8 cellular contexts compared by ENCODE assay signal in genomic region chr7:100130608-100131453, GRCh38. TPM values are rescaled to one million over a fixed set of nuclear protein-coding genes. Genes with fewer than 3 reads are reported as not detected.
DNase-seq lines count a peak whose midpoint lies in the region; ATAC-seq, FAIRE-seq and TF ChIP-seq lines count a peak whose summit lies in the region.

No MANE protein-coding gene starts in this region.

- peaks cover 12% of the 10 kb centered on the region for H3K36me3 Mint-ChIP-seq in activated CD8-positive, alpha-beta T cell treated with anti-CD3 and anti-CD28 coated beads, Interleukin-2, amount 10 ng/mL, durations not matched to agents 7 days and 5 days (ENCODE audit: low read depth)
- peaks cover 21% of the 10 kb centered on the region for H3K36me3 Mint-ChIP-seq in effector memory CD8-positive, alpha-beta T cell (ENCODE audit: insufficient read depth)

- POLR2A ChIA-PET in AG04450 (lab: Yijun Ruan, JAX), result no interaction called here
- POLR2A ChIA-PET in activated CD8-positive, alpha-beta T cell treated with anti-CD3 and anti-CD28 coated beads, Interleukin-2, amount 10 ng/mL, durations not matched to agents 7 days and 5 days (lab: Charles Lee), result interaction anchor here (0.6 to 1.7 kb wide), 5 partner anchors 17 to 89 kb away, joined by 3 to 12 read pairs (median 4); partner anchors contain the start of genes AP4M1, MCM7 and PVRIG

- peak overlapping the region; percentile 18 for H3K4me3 Mint-ChIP-seq in activated CD8-positive, alpha-beta T cell treated with anti-CD3 and anti-CD28 coated beads, Interleukin-2, amount 10 ng/mL, durations not matched to agents 7 days and 5 days
- H3K4me3 Mint-ChIP-seq in effector memory CD8-positive, alpha-beta T cell, result peak overlapping the region in 1 of 2 donors; percentile 24

- H3K4me1 Mint-ChIP-seq in activated CD8-positive, alpha-beta T cell treated with anti-CD3 and anti-CD28 coated beads, Interleukin-2, amount 10 ng/mL, durations not matched to agents 7 days and 5 days (ENCODE audit: low read depth), result peaks cover 36% of the 10 kb centered on the region
- peaks cover 13 to 19% of the 10 kb centered on the region in 2 donors for H3K4me1 Mint-ChIP-seq in effector memory CD8-positive, alpha-beta T cell (ENCODE audit: low read depth in 2 of 2)

- DNase-seq in AG04450 (ENCODE audit: low read depth, low spot score), result no peak
- DNase-seq in GM19239 (ENCODE audit: insufficient read length, low spot score), result peak; percentile 52
- peak; percentile 27 for DNase-seq in NCI-H510A treated with DMSO at 0.1 percent for 48 hours (lab: John Stamatoyannopoulos, UW)
- DNase-seq in activated CD8-positive, alpha-beta T cell treated with anti-CD3 and anti-CD28 coated beads, Interleukin-2, amount 10 ng/mL, durations not matched to agents 7 days and 5 days, result peak; percentile 91
- peak; percentile 87 to 90 (median 88) for DNase-seq in effector memory CD8-positive, alpha-beta T cell
- peak; percentile 93 for DNase-seq in mesenteric fat pad (ENCODE audit: low spot score)
- DNase-seq in stimulated activated CD8-positive, alpha-beta memory T cell treated with anti-CD3 and anti-CD28 coated beads, Interleukin-2, amount 100 ng/mL, for 48 hours (ENCODE audit: low read depth in 2 of 2), result peak; percentile 71 to 77

- ATAC-seq in activated CD8-positive, alpha-beta T cell treated with anti-CD3 and anti-CD28 coated beads, Interleukin-2, amount 10 ng/mL, durations not matched to agents 7 days and 5 days, result peak; percentile 20
- no peak for ATAC-seq in effector memory CD8-positive, alpha-beta T cell (replicated peaks)
- no peak for ATAC-seq in HG02852 (IDR thresholded peaks at IDR 0.05; ENCODE audit: unreplicated experiment)

- no peaks in the 10 kb centered on the region for H3K27me3 ChIP-seq in AG04450 (ENCODE audit: control insufficient read depth, insufficient read depth, low read length)

- H3K27ac ChIP-seq in AG04450 (ENCODE audit: low read depth, low read length), result no peak overlapping the region

- no peak for FAIRE-seq in GM19239 (lab: Jason Lieb, UNC)

- H3K9me3 ChIP-seq in AG04450 (ENCODE audit: control insufficient read depth, insufficient read depth, low read length), result no peaks in the 10 kb centered on the region

- no peaks in the 10 kb centered on the region for H3K27me3 Mint-ChIP-seq in activated CD8-positive, alpha-beta T cell treated with anti-CD3 and anti-CD28 coated beads, Interleukin-2, amount 10 ng/mL, durations not matched to agents 7 days and 5 days (ENCODE audit: low read depth)
- H3K27me3 Mint-ChIP-seq in effector memory CD8-positive, alpha-beta T cell, result peaks cover 0 to 4% of the 10 kb centered on the region in 2 donors

- CTCF ChIA-PET in AG04450 (lab: Charles Lee), result interaction anchor here (0.6 to 5.4 kb wide), 30 partner anchors 8 to 827 kb away, joined by 3 to 65 read pairs (median 5); partner anchors contain the start of genes AP4M1, GAL3ST4, GPC2 and LAMTOR4
- CTCF ChIA-PET in activated CD8-positive, alpha-beta T cell treated with anti-CD3 and anti-CD28 coated beads, Interleukin-2, amount 10 ng/mL, durations not matched to agents 7 days and 5 days (lab: Charles Lee), result interaction anchor here (0.7 to 11.3 kb wide), 22 partner anchors 11 to 277 kb away, joined by 3 to 200 read pairs (median 6); partner anchors contain the start of genes AP4M1, CNPY4, LAMTOR4 and MCM7

- no peaks in the 10 kb centered on the region for H3K9me3 Mint-ChIP-seq in activated CD8-positive, alpha-beta T cell treated with anti-CD3 and anti-CD28 coated beads, Interleukin-2, amount 10 ng/mL, durations not matched to agents 7 days and 5 days (ENCODE audit: insufficient read depth)
- no peaks in the 10 kb centered on the region for H3K9me3 Mint-ChIP-seq in effector memory CD8-positive, alpha-beta T cell

- TF ChIP-seq CTCF in AG04450 (IDR thresholded peaks at IDR 0.05; ENCODE audit: low read depth, low read length), result peak; percentile 79

- no peak overlapping the region for H3K27ac Mint-ChIP-seq in activated CD8-positive, alpha-beta T cell treated with anti-CD3 and anti-CD28 coated beads, Interleukin-2, amount 10 ng/mL, durations not matched to agents 7 days and 5 days
- H3K27ac Mint-ChIP-seq in effector memory CD8-positive, alpha-beta T cell, result peak overlapping the region in 1 of 2 donors; percentile 84

- H3K4me3 ChIP-seq in AG04450 (ENCODE audit: low read depth, low read length), result peak overlapping the region; percentile 0; the same call in 1 of the 2 replicates

RNA-seq across cellular contexts. Expression of gene MBLAC1, which starts 4.1 kb away (rescaled TPM):
- polyA plus RNA-seq in AG04450 (2011; rRNA removed), result 0.55 and 0.56 TPM in 2 replicates
- polyA minus RNA-seq in AG04450 (2011; rRNA and poly(A)+ RNA removed), result 0.41 and 0.61 TPM in 2 replicates
- total RNA-seq in activated CD8-positive, alpha-beta T cell treated with anti-CD3 and anti-CD28 coated beads, Interleukin-2, amount 10 ng/mL, durations not matched to agents 7 days and 5 days, result 1 to 10 TPM; 4.3 to 5.7 TPM
- 1.7 TPM for total RNA-seq in mesenteric fat pad

RNA-seq across cellular contexts. Expression of gene CNPY4, which starts 11.4 kb away (rescaled TPM):
- polyA plus RNA-seq in AG04450 (2011; rRNA removed), result 26.3 and 29.7 TPM in 2 replicates
- 11.5 and 16.5 TPM in 2 replicates for polyA minus RNA-seq in AG04450 (2011; rRNA and poly(A)+ RNA removed)
- 10 to 100 TPM; 32.4 to 35.5 TPM for total RNA-seq in activated CD8-positive, alpha-beta T cell treated with anti-CD3 and anti-CD28 coated beads, Interleukin-2, amount 10 ng/mL, durations not matched to agents 7 days and 5 days
- 9.2 TPM for total RNA-seq in mesenteric fat pad

RNA-seq across cellular contexts. Expression of gene TAF6, which starts 11.7 kb away (rescaled TPM):
- polyA plus RNA-seq in AG04450 (2011; rRNA removed), result 28.2 and 31.2 TPM in 2 replicates
- polyA minus RNA-seq in AG04450 (2011; rRNA and poly(A)+ RNA removed), result 36.5 and 42.4 TPM in 2 replicates
- 10 to 100 TPM; 74.6 to 81.0 TPM for total RNA-seq in activated CD8-positive, alpha-beta T cell treated with anti-CD3 and anti-CD28 coated beads, Interleukin-2, amount 10 ng/mL, durations not matched to agents 7 days and 5 days
- total RNA-seq in mesenteric fat pad, result 27.7 TPM

RNA-seq across cellular contexts. Expression of gene LAMTOR4, which starts 17.9 kb away (rescaled TPM):
- 122 and 160 TPM in 2 replicates for polyA plus RNA-seq in AG04450 (2011; rRNA removed)
- polyA minus RNA-seq in AG04450 (2011; rRNA and poly(A)+ RNA removed), result 30.8 and 37.4 TPM in 2 replicates
- 100 to 1,000 TPM; 134 to 143 TPM for total RNA-seq in activated CD8-positive, alpha-beta T cell treated with anti-CD3 and anti-CD28 coated beads, Interleukin-2, amount 10 ng/mL, durations not matched to agents 7 days and 5 days
- 112 TPM for total RNA-seq in mesenteric fat pad

RNA-seq across cellular contexts. Expression of gene TRAPPC14, which starts 27.7 kb away (rescaled TPM):
- 3.5 and 6.2 TPM in 2 replicates for polyA plus RNA-seq in AG04450 (2011; rRNA removed)
- 5.3 and 11.4 TPM in 2 replicates for polyA minus RNA-seq in AG04450 (2011; rRNA and poly(A)+ RNA removed)
- total RNA-seq in activated CD8-positive, alpha-beta T cell treated with anti-CD3 and anti-CD28 coated beads, Interleukin-2, amount 10 ng/mL, durations not matched to agents 7 days and 5 days, result 10 to 100 TPM; 42.7 to 44.0 TPM
- total RNA-seq in mesenteric fat pad, result 22.5 TPM
